15 cellular contexts compared by ENCODE assay signal in the genomic region with DNA sequence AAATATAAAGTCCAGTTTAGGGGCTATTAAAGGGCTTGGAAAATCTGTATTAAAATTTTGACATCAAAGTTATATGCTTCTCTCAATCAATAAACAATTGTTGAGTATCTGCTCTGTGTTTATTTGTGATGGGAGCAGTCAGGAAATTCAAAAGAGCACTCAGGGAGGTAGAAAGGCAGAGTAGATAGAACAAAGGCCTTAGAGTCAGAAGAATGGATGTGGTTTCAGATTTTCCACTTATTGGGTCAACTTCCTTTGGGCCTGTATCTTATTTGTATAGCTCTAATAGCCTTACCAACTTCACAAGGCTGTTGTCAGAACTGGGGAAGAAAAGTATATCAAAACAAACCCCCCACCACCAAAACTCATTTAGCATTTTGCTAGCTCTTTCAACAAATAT.
"Had no signal": no experiment of that assay in that cellular context is flagged by ENCODE, and none has a peak within 500 bp of the region (broad histone marks: within the 10 kb centered on the region; RNA-seq: fewer than 3 reads in every experiment).

No MANE protein-coding gene starts in this region.

- H3K27ac Mint-ChIP-seq: activated CD4-positive, alpha-beta memory T cell treated with anti-CD3 and anti-CD28 coated beads for 36 hours; mesothelial cell of epicardium; neural progenitor cell had no signal

- H2AFZ ChIP-seq: neural progenitor cell had no signal

- H3K27me3 ChIP-seq: neural progenitor cell, right atrium auricular region, transverse colon had no signal

- H3K4me3 ChIP-seq: neural progenitor cell, right atrium auricular region, transverse colon had no signal

- H3K9me3 ChIP-seq: right atrium auricular region, transverse colon had no signal

- H3K9ac ChIP-seq: neural progenitor cell had no signal

- H3K9me3 Mint-ChIP-seq: activated CD4-positive, alpha-beta memory T cell treated with anti-CD3 and anti-CD28 coated beads for 36 hours; mesothelial cell of epicardium had no signal

- FAIRE-seq: colon had no signal

- ATAC-seq: activated T-cell treated with anti-CD3 and anti-CD28 coated beads, Interleukin-2, amount 50 U/mL, for 4 hours had no signal

- H3K4me1 ChIP-seq: right atrium auricular region had no signal

- H3K36me3 ChIP-seq: neural progenitor cell, right atrium auricular region, transverse colon had no signal

- H3K36me3 Mint-ChIP-seq: activated CD4-positive, alpha-beta memory T cell treated with anti-CD3 and anti-CD28 coated beads for 36 hours; mesothelial cell of epicardium; neural progenitor cell; stimulated activated naive B cell treated with anti-CD40 and anti-IgM and Interleukin-4, amounts not matched to agents 10 μg/mL and 1 μg/mL and 100 μg/mL, for 72 hours had no signal

- DNase-seq: activated CD4-positive, alpha-beta memory T cell treated with anti-CD3 and anti-CD28 coated beads for 36 hours; activated CD4-positive, alpha-beta T cell treated with anti-CD3 and anti-CD28 coated beads for 1 hour; activated naive CD4-positive, alpha-beta T cell; activated T-cell treated with anti-CD3 and anti-CD28 coated beads, Interleukin-2, amount 50 U/mL, for 4 hours; aorta; effector CD4-positive, alpha-beta T cell; hippocampal formation; kidney glomerular epithelial cell; stimulated activated naive B cell treated with anti-CD40 and anti-IgM and Interleukin-4, amounts not matched to agents 10 μg/mL and 1 μg/mL and 100 μg/mL, for 72 hours; T1000; transverse colon had no signal

- H3K4me3 Mint-ChIP-seq: activated CD4-positive, alpha-beta memory T cell treated with anti-CD3 and anti-CD28 coated beads for 36 hours; activated T-cell treated with anti-CD3 and anti-CD28 coated beads, Interleukin-2, amount 50 U/mL, for 4 hours; mesothelial cell of epicardium; neural progenitor cell had no signal

- H3K27ac ChIP-seq: neural progenitor cell, right atrium auricular region, transverse colon had no signal

- H3K27me3 Mint-ChIP-seq: activated CD4-positive, alpha-beta memory T cell treated with anti-CD3 and anti-CD28 coated beads for 36 hours; stimulated activated naive B cell treated with anti-CD40 and anti-IgM and Interleukin-4, amounts not matched to agents 10 μg/mL and 1 μg/mL and 100 μg/mL, for 72 hours had no signal

- H3K4me2 ChIP-seq: neural progenitor cell had no signal
